24 cellular contexts compared by ENCODE assay signal in genomic region chr1:168947039-168947438, GRCh38.
"Had no signal": no experiment of that assay in that cellular context is flagged by ENCODE, and none has a peak within 500 bp of the region (broad histone marks: within the 10 kb centered on the region; RNA-seq: fewer than 3 reads in every experiment).

No MANE protein-coding gene starts in this region.

- H3K27ac ChIP-seq: brain microvascular endothelial cell, colonic mucosa, foreskin keratinocyte, right atrium auricular region, tibial nerve, vagina had no signal

- ATAC-seq: activated naive CD8-positive, alpha-beta T cell treated with anti-CD3 and anti-CD28 coated beads, Interleukin-2, amount 50 U/mL, for 24 hours; foreskin keratinocyte; left lobe of liver had no signal

- H3K27me3 ChIP-seq: brain microvascular endothelial cell, colonic mucosa, right atrium auricular region, tibial nerve, vagina had no signal

- H3K27me3 Mint-ChIP-seq: progenitor cell of endocrine pancreas had no signal

- H3K4me3 ChIP-seq: colonic mucosa, right atrium auricular region, tibial nerve, vagina had no signal

- H3K27ac Mint-ChIP-seq: activated CD4-positive, alpha-beta T cell treated with anti-CD3 and anti-CD28 coated beads, Interleukin-2, amount 10 ng/mL, durations not matched to agents 24 days and 14 days; activated naive CD4-positive, alpha-beta T cell treated with anti-CD3 and anti-CD28 coated beads, Interleukin-2, amount 10 ng/mL, durations not matched to agents 7 days and 5 days; activated naive CD8-positive, alpha-beta T cell treated with anti-CD3 and anti-CD28 coated beads, Interleukin-2, amount 50 U/mL, for 24 hours; nephron progenitor cell; progenitor cell of endocrine pancreas had no signal

- H3K36me3 Mint-ChIP-seq: activated naive CD4-positive, alpha-beta T cell treated with anti-CD3 and anti-CD28 coated beads, Interleukin-2, amount 10 ng/mL, durations not matched to agents 7 days and 5 days had no signal

- H3K9me3 ChIP-seq: colonic mucosa, right atrium auricular region, tibial nerve, vagina had no signal

- H3K36me3 ChIP-seq: brain microvascular endothelial cell, colonic mucosa, right atrium auricular region, tibial nerve, vagina had no signal

- H3K9me3 Mint-ChIP-seq: activated naive CD4-positive, alpha-beta T cell treated with anti-CD3 and anti-CD28 coated beads, Interleukin-2, amount 10 ng/mL, durations not matched to agents 7 days and 5 days; activated naive CD8-positive, alpha-beta T cell treated with anti-CD3 and anti-CD28 coated beads, Interleukin-2, amount 50 U/mL, for 24 hours; nephron progenitor cell had no signal

- H3K4me1 ChIP-seq: colonic mucosa, foreskin keratinocyte, vagina had no signal

- H3K4me1 Mint-ChIP-seq: activated CD4-positive, alpha-beta T cell treated with anti-CD3 and anti-CD28 coated beads, Interleukin-2, amount 10 ng/mL, durations not matched to agents 24 days and 14 days; activated naive CD4-positive, alpha-beta T cell treated with anti-CD3 and anti-CD28 coated beads, Interleukin-2, amount 10 ng/mL, durations not matched to agents 7 days and 5 days; activated naive CD8-positive, alpha-beta T cell treated with anti-CD3 and anti-CD28 coated beads, Interleukin-2, amount 50 U/mL, for 24 hours; nephron progenitor cell had no signal

- H3K4me3 Mint-ChIP-seq: activated CD4-positive, alpha-beta T cell treated with anti-CD3 and anti-CD28 coated beads, Interleukin-2, amount 10 ng/mL, durations not matched to agents 24 days and 14 days; activated naive CD4-positive, alpha-beta T cell treated with anti-CD3 and anti-CD28 coated beads, Interleukin-2, amount 10 ng/mL, durations not matched to agents 7 days and 5 days; activated naive CD8-positive, alpha-beta T cell treated with anti-CD3 and anti-CD28 coated beads, Interleukin-2, amount 50 U/mL, for 24 hours; nephron progenitor cell had no signal

- DNase-seq: activated CD4-positive, alpha-beta T cell treated with anti-CD3 and anti-CD28 coated beads, Interleukin-2, amount 10 ng/mL, durations not matched to agents 24 days and 14 days; activated CD8-positive, alpha-beta memory T cell treated with anti-CD3 and anti-CD28 coated beads, Interleukin-2, amount 50 U/mL, for 4 hours; activated effector memory CD4-positive, alpha-beta T cell treated with Interleukin-2 at 50 U/mL for 16 hours; activated naive CD4-positive, alpha-beta T cell treated with anti-CD3 and anti-CD28 coated beads, Interleukin-2, amount 10 ng/mL, durations not matched to agents 7 days and 5 days; activated naive CD8-positive, alpha-beta T cell treated with anti-CD3 and anti-CD28 coated beads, Interleukin-2, amount 50 U/mL, for 24 hours; activated T-cell treated with anti-CD3 and anti-CD28 coated beads, Interleukin-2, amount 50 U/mL, for 48 hours; anterior cingulate cortex; brain microvascular endothelial cell; central memory CD4-positive, alpha-beta T cell; colonic mucosa; foreskin keratinocyte; hippocampal formation; islet precursor cell; mammary epithelial cell; midbrain; nephron progenitor cell; stimulated activated CD4-positive, alpha-beta T cell treated with anti-CD3 and anti-CD28 coated beads, Interleukin-2, amount 100 ng/mL, for 24 hours; stimulated activated naive CD4-positive, alpha-beta T cell treated with Interleukin-2 at 50 U/mL for 16 hours; substantia nigra had no signal
